ENCODE assay signal across 27 cellular contexts in the genomic region with DNA sequence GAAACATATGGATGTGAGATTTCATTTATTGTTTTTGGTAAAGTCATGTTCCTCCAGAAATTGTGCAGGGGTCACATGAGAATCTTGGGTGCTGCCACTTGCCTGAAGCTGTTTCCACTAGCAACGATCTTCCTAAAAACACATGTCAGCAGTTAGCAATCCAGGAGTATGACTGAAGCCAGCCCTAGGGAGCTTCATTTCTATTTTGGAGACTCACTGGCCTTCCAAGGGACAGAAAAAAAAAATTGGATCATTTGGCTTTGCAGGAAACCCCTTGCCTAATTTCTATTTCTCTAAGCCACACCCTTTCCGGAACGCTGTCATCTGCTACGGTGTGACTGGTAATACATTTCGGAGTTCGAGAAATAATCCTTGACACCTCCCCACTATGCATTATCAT.
DNase-seq lines count a peak whose midpoint lies in the region; ATAC-seq and TF ChIP-seq lines count a peak whose summit lies in the region.
"Had no signal": no experiment of that assay in that cellular context is flagged by ENCODE, and none has a peak within 500 bp of the region (broad histone marks: within the 10 kb centered on the region; RNA-seq: fewer than 3 reads in every experiment).

No MANE protein-coding gene starts in this region.

- H3K4me3 ChIP-seq in right atrium auricular region (no peak overlapping the region), testis (no peak overlapping the region)
- H3K4me3 ChIP-seq: pancreas, Peyer's patch, sigmoid colon, SK-N-MC, upper lobe of right lung had no signal

- no peaks in the 10 kb centered on the region for H3K36me3 ChIP-seq in right atrium auricular region
- H3K36me3 ChIP-seq in testis (ENCODE audit: low read depth, missing control alignments) = no peaks in the 10 kb centered on the region
- H3K36me3 ChIP-seq: pancreas, Peyer's patch, sigmoid colon, upper lobe of right lung had no signal

- 75 to 83% methylated on average over 6 of the region's 6 CpGs for WGBS in testis, 2 donors

- H3K27ac ChIP-seq in right atrium auricular region (no peak overlapping the region), testis (no peak overlapping the region)
- H3K27ac ChIP-seq: pancreas, SK-N-MC, upper lobe of right lung, VCaP had no signal

- H3K27me3 Mint-ChIP-seq in osteocyte (ENCODE audit: unreplicated experiment) = no peaks in the 10 kb centered on the region

- H3K4me3 Mint-ChIP-seq in osteocyte (ENCODE audit: unreplicated experiment) = no peak overlapping the region
- H3K4me3 Mint-ChIP-seq: activated CD4-positive, alpha-beta T cell treated with anti-CD3 and anti-CD28 coated beads, Interleukin-2, amount 10 ng/mL, durations not matched to agents 24 days and 14 days; activated T-cell treated with anti-CD3 and anti-CD28 coated beads, Interleukin-2, amount 50 U/mL, for 4 hours; nephron progenitor cell had no signal

- no peak for TF ChIP-seq POLR2A in testis (IDR thresholded peaks at IDR 0.05)

- no peaks in the 10 kb centered on the region for H3K9me3 Mint-ChIP-seq in osteocyte (ENCODE audit: unreplicated experiment)
- H3K9me3 Mint-ChIP-seq: activated CD4-positive, alpha-beta T cell treated with anti-CD3 and anti-CD28 coated beads, Interleukin-2, amount 10 ng/mL, durations not matched to agents 24 days and 14 days; activated T-cell treated with anti-CD3 and anti-CD28 coated beads, Interleukin-2, amount 50 U/mL, for 4 hours; nephron progenitor cell had no signal

- peak; percentile 80 for ATAC-seq in Right ventricle myocardium superior (ENCODE audit: poor library complexity)
- ATAC-seq: activated T-cell treated with anti-CD3 and anti-CD28 coated beads, Interleukin-2, amount 50 U/mL, for 4 hours; upper lobe of right lung had no signal

- H3K27me3 ChIP-seq in right atrium auricular region (no peaks in the 10 kb centered on the region), testis (no peaks in the 10 kb centered on the region)
- H3K27me3 ChIP-seq: pancreas, Peyer's patch, sigmoid colon, upper lobe of right lung had no signal

- no peak for DNase-seq in Right ventricle myocardium superior
- DNase-seq in right atrium auricular region (ENCODE audit: low spot score) = no peak
- DNase-seq in foreskin melanocyte = peak; percentile 84
- DNase-seq in osteocyte (ENCODE audit: extremely low spot score, unreplicated experiment) = no peak
- DNase-seq in HuH-7.5 (ENCODE audit: low spot score) = no peak
- no peak for DNase-seq in midbrain (lab: John Stamatoyannopoulos, UW)
- no peak for DNase-seq in testis
- no peak for DNase-seq in ACHN
- DNase-seq: activated CD4-positive, alpha-beta T cell treated with anti-CD3 and anti-CD28 coated beads, Interleukin-2, amount 10 ng/mL, durations not matched to agents 24 days and 14 days; activated naive CD4-positive, alpha-beta T cell treated with Interleukin-2 at 50 U/mL for 16 hours; activated T-cell treated with anti-CD3 and anti-CD28 coated beads, Interleukin-2, amount 50 U/mL, for 4 hours; amniotic stem cell; COR-L47; cortex of kidney; hippocampal formation; Karpas-422; NCI-H1694; NCI-H2171 treated with DMSO at 0.1 percent for 48 hours; NCI-H526; nephron progenitor cell; pancreas; Peyer's patch; sigmoid colon; stimulated activated CD8-positive, alpha-beta memory T cell treated with anti-CD3 and anti-CD28 coated beads, Interleukin-4, amount 100 ng/mL, for 48 hours; upper lobe of right lung had no signal

- H3K4me1 ChIP-seq in right atrium auricular region (peaks cover 0 to 10% of the 10 kb centered on the region in 2 donors), testis (no peaks in the 10 kb centered on the region)
- H3K4me1 ChIP-seq: pancreas, Peyer's patch, upper lobe of right lung had no signal

- in situ Hi-C loops in ACHN (cut with HindIII; ENCODE audit: low pct_ligation_motif_present, low pct_unique_long_range_greater_than_20kb, low sequenced_read_pairs) = no loop called here

- intact Hi-C loops in Right ventricle myocardium superior (cut with DNase I) (no loop called here), testis (cut with DNase I; ENCODE audit: low total_unique reads) (no loop called here)

- peak overlapping the region; percentile 80 for H3K27ac Mint-ChIP-seq in osteocyte (ENCODE audit: unreplicated experiment)
- H3K27ac Mint-ChIP-seq: activated CD4-positive, alpha-beta T cell treated with anti-CD3 and anti-CD28 coated beads, Interleukin-2, amount 10 ng/mL, durations not matched to agents 24 days and 14 days; nephron progenitor cell had no signal

- H3K4me1 Mint-ChIP-seq in osteocyte (ENCODE audit: unreplicated experiment) = peaks cover 41% of the 10 kb centered on the region
- H3K4me1 Mint-ChIP-seq: activated CD4-positive, alpha-beta T cell treated with anti-CD3 and anti-CD28 coated beads, Interleukin-2, amount 10 ng/mL, durations not matched to agents 24 days and 14 days had no signal

- H3K36me3 Mint-ChIP-seq in osteocyte (ENCODE audit: unreplicated experiment) = peaks cover 10% of the 10 kb centered on the region

- TF ChIP-seq CTCF in right atrium auricular region (IDR thresholded peaks at IDR 0.05) (no peak), osteocyte (IDR thresholded peaks at IDR 0.05) (no peak), testis (IDR thresholded peaks at IDR 0.05) (no peak)

- H3K9me3 ChIP-seq in right atrium auricular region = no peaks in the 10 kb centered on the region
- no peaks in the 10 kb centered on the region for H3K9me3 ChIP-seq in testis
- H3K9me3 ChIP-seq: pancreas, Peyer's patch, sigmoid colon, upper lobe of right lung had no signal
